In genomic region chr12:80017261-80017870, GRCh38 we compare ENCODE assay signal across 25 cellular contexts.
DNase-seq lines count a peak whose midpoint lies in the region; ATAC-seq and TF ChIP-seq lines count a peak whose summit lies in the region.
"Had no signal": no experiment of that assay in that cellular context is flagged by ENCODE, and none has a peak within 500 bp of the region (broad histone marks: within the 10 kb centered on the region; RNA-seq: fewer than 3 reads in every experiment).

No MANE protein-coding gene starts in this region.

- H3K27me3 ChIP-seq in SK-N-SH (ENCODE audit: insufficient read depth) (no peaks in the 10 kb centered on the region), esophagus squamous epithelium (no peaks in the 10 kb centered on the region), aorta (ENCODE audit: control insufficient read depth in 1 of 2, insufficient read depth in 2 of 2, low read length in 1 of 2) (no peaks in the 10 kb centered on the region)
- H3K27me3 ChIP-seq: BLaER1 treated with 17β-estradiol and CSF1 and Interleukin-3, amounts not matched to agents 10 nM and 100 nM; ovary; right atrium auricular region had no signal

- H3K36me3 Mint-ChIP-seq in neural crest cell (ENCODE audit: low read depth) = no peaks in the 10 kb centered on the region
- peaks cover 2 to 5% of the 10 kb centered on the region in 2 donors for H3K36me3 Mint-ChIP-seq in activated T-cell treated with anti-CD3 and anti-CD28 coated beads, Interleukin-2, amount 50 U/mL, for 72 hours (ENCODE audit: insufficient read depth in 2 of 2)
- H3K36me3 Mint-ChIP-seq: brain; naive thymus-derived CD4-positive, alpha-beta T cell; type B pancreatic cell had no signal

- TF ChIP-seq CTCF in SK-N-SH (IDR thresholded peaks at IDR 0.05) = no peak
- TF ChIP-seq CTCF in esophagus squamous epithelium (IDR thresholded peaks at IDR 0.05) = no peak
- TF ChIP-seq CTCF in neural crest cell (conservative IDR thresholded peaks at IDR 0.05) = no peak

- peak overlapping the region; percentile 46; the same call in 1 of the 2 replicates for H3K4me2 ChIP-seq in SK-N-SH
- H3K4me2 ChIP-seq: BLaER1 treated with 17β-estradiol and CSF1 and Interleukin-3, amounts not matched to agents 10 nM and 100 nM; KMS-11 had no signal

- peak overlapping the region; percentile 28 for H3K4me3 Mint-ChIP-seq in neural crest cell
- H3K4me3 Mint-ChIP-seq in activated T-cell treated with anti-CD3 and anti-CD28 coated beads, Interleukin-2, amount 50 U/mL, for 72 hours = no peak overlapping the region
- H3K4me3 Mint-ChIP-seq: activated CD8-positive, alpha-beta T cell treated with anti-CD3 and anti-CD28 coated beads, Interleukin-2, amount 10 ng/mL, durations not matched to agents 7 days and 5 days; activated naive CD8-positive, alpha-beta T cell treated with anti-CD3 and anti-CD28 coated beads, Interleukin-2, amount 50 U/mL, for 24 hours; naive thymus-derived CD4-positive, alpha-beta T cell; T-helper 1 cell treated with Interleukin-12 subunit alpha and Interleukin-12 subunit beta and Interleukin-4 antibody, amounts not matched to agents 30 μg/mL and 1 μg/mL, for 36 hours; type B pancreatic cell had no signal

- no peaks in the 10 kb centered on the region for H3K9me2 ChIP-seq in SK-N-SH

- CTCF ChIA-PET in SK-N-SH (lab: Yijun Ruan, JAX) = no interaction called here

- TF ChIP-seq EP300 in SK-N-SH (IDR thresholded peaks at IDR 0.05; ENCODE audit: borderline replicate concordance in 1 of 2, low read depth in 1 of 2, low read length in 1 of 2) = no peak

- H3K79me2 ChIP-seq in SK-N-SH (ENCODE audit: insufficient read depth) = no peaks in the 10 kb centered on the region

- DNase-seq in SK-N-SH (no peak), esophagus squamous epithelium (lab: John Stamatoyannopoulos, UW) (no peak), neural crest cell (ENCODE audit: low read depth, low spot score) (no peak), aorta (no peak)
- DNase-seq in activated T-cell treated with anti-CD3 and anti-CD28 coated beads, Interleukin-2, amount 50 U/mL, for 72 hours = no peak
- DNase-seq: activated CD4-positive, CD25-positive, alpha-beta regulatory T cell treated with anti-CD3 and anti-CD28 coated beads, Interleukin-2, amount 50 U/mL, for 72 hours; activated CD8-positive, alpha-beta T cell treated with anti-CD3 and anti-CD28 coated beads, Interleukin-2, amount 10 ng/mL, durations not matched to agents 7 days and 5 days; activated effector memory CD4-positive, alpha-beta T cell treated with anti-CD3 and anti-CD28 coated beads, Interleukin-2, amount 50 U/mL, for 16 hours; activated naive CD8-positive, alpha-beta T cell treated with anti-CD3 and anti-CD28 coated beads, Interleukin-2, amount 50 U/mL, for 24 hours; Caco-2; naive thymus-derived CD4-positive, alpha-beta T cell; NCI-H1417 treated with DMSO at 0.1 percent for 48 hours; NCI-H2081 treated with DMSO at 0.1 percent for 48 hours; NCI-H345; NCI-H774; ovary; stimulated activated CD4-positive, alpha-beta T cell treated with anti-CD3 and anti-CD28 coated beads, Interleukin-2, amount 100 ng/mL, for 24 hours had no signal

- TF ChIP-seq POLR2A in esophagus squamous epithelium (IDR thresholded peaks at IDR 0.05) = no peak

- no peak for ATAC-seq in aorta (ENCODE audit: low FRiP score)
- no peak for ATAC-seq in HG03139 (IDR thresholded peaks at IDR 0.05; ENCODE audit: unreplicated experiment)
- ATAC-seq in activated T-cell treated with anti-CD3 and anti-CD28 coated beads, Interleukin-2, amount 50 U/mL, for 72 hours (replicated peaks in 1 of 2) = no peak
- ATAC-seq in GM18520 (IDR thresholded peaks at IDR 0.05; ENCODE audit: unreplicated experiment) = no peak
- ATAC-seq: activated CD8-positive, alpha-beta T cell treated with anti-CD3 and anti-CD28 coated beads, Interleukin-2, amount 10 ng/mL, durations not matched to agents 7 days and 5 days; activated naive CD8-positive, alpha-beta T cell treated with anti-CD3 and anti-CD28 coated beads, Interleukin-2, amount 50 U/mL, for 24 hours; naive thymus-derived CD4-positive, alpha-beta T cell had no signal

- no peaks in the 10 kb centered on the region for H4K20me1 ChIP-seq in SK-N-SH (ENCODE audit: insufficient read depth)
- H4K20me1 ChIP-seq: BLaER1 treated with 17β-estradiol and CSF1 and Interleukin-3, amounts not matched to agents 10 nM and 100 nM had no signal

- TF ChIP-seq RAD21 in SK-N-SH (IDR thresholded peaks at IDR 0.05; ENCODE audit: low read length) = no peak

- H3F3A ChIP-seq in SK-N-SH (replicated peaks; ENCODE audit: insufficient read depth) = peaks cover 3% of the 10 kb centered on the region

- H3K9ac ChIP-seq in SK-N-SH = no peak overlapping the region; the same call in 1 of the 2 replicates
- H3K9ac ChIP-seq: BLaER1 treated with 17β-estradiol and CSF1 and Interleukin-3, amounts not matched to agents 10 nM and 100 nM; KMS-11 had no signal

- H3K27ac Mint-ChIP-seq in neural crest cell (ENCODE audit: unreplicated experiment) = peak overlapping the region; percentile 61
- no peak overlapping the region for H3K27ac Mint-ChIP-seq in activated T-cell treated with anti-CD3 and anti-CD28 coated beads, Interleukin-2, amount 50 U/mL, for 72 hours
- H3K27ac Mint-ChIP-seq: activated CD8-positive, alpha-beta T cell treated with anti-CD3 and anti-CD28 coated beads, Interleukin-2, amount 10 ng/mL, durations not matched to agents 7 days and 5 days; activated naive CD8-positive, alpha-beta T cell treated with anti-CD3 and anti-CD28 coated beads, Interleukin-2, amount 50 U/mL, for 24 hours; naive thymus-derived CD4-positive, alpha-beta T cell; T-helper 1 cell treated with Interleukin-12 subunit alpha and Interleukin-12 subunit beta and Interleukin-4 antibody, amounts not matched to agents 30 μg/mL and 1 μg/mL, for 36 hours; type B pancreatic cell had no signal

- WGBS in SK-N-SH (ENCODE audit: low lambda C conversion rate) = 81% methylated on average over 1 of the region's 1 CpG
- 20 to 47% methylated on average over 1 of the region's 1 CpG for WGBS in esophagus squamous epithelium, 2 donors
- 3 to 10% methylated on average over 1 of the region's 1 CpG for WGBS in aorta, 2 donors

- no peaks in the 10 kb centered on the region for H3K27me3 Mint-ChIP-seq in neural crest cell (ENCODE audit: low read depth)
- peaks cover 7% of the 10 kb centered on the region for H3K27me3 Mint-ChIP-seq in activated T-cell treated with anti-CD3 and anti-CD28 coated beads, Interleukin-2, amount 50 U/mL, for 72 hours (ENCODE audit: low read depth)
- H3K27me3 Mint-ChIP-seq: brain, type B pancreatic cell had no signal

- H3K4me1 Mint-ChIP-seq in neural crest cell = peaks cover 32% of the 10 kb centered on the region
- H3K4me1 Mint-ChIP-seq in activated T-cell treated with anti-CD3 and anti-CD28 coated beads, Interleukin-2, amount 50 U/mL, for 72 hours (ENCODE audit: low read depth) = no peaks in the 10 kb centered on the region
- H3K4me1 Mint-ChIP-seq: activated naive CD8-positive, alpha-beta T cell treated with anti-CD3 and anti-CD28 coated beads, Interleukin-2, amount 50 U/mL, for 24 hours; naive thymus-derived CD4-positive, alpha-beta T cell had no signal

- peaks cover 2% of the 10 kb centered on the region for H3K9me3 Mint-ChIP-seq in neural crest cell
- H3K9me3 Mint-ChIP-seq in activated T-cell treated with anti-CD3 and anti-CD28 coated beads, Interleukin-2, amount 50 U/mL, for 72 hours = peaks cover 0 to 4% of the 10 kb centered on the region in 2 donors
- H3K9me3 Mint-ChIP-seq: activated naive CD8-positive, alpha-beta T cell treated with anti-CD3 and anti-CD28 coated beads, Interleukin-2, amount 50 U/mL, for 24 hours; T-helper 1 cell treated with Interleukin-12 subunit alpha and Interleukin-12 subunit beta and Interleukin-4 antibody, amounts not matched to agents 30 μg/mL and 1 μg/mL, for 36 hours; type B pancreatic cell had no signal

- peak overlapping the region; percentile 86; the same call in 1 of the 2 replicates for H2AFZ ChIP-seq in SK-N-SH (ENCODE audit: low read depth)

- H3K27ac ChIP-seq in SK-N-SH (ENCODE audit: low read depth in 2 of 2, low read length in 1 of 2) (peak overlapping the region in 1 of 2 experiments; percentile 32; a peak in 3 of 4 replicates), esophagus squamous epithelium (peak overlapping the region in 3 of 4 donors; percentile 46 to 60 (median 58)), aorta (ENCODE audit: low read depth in 1 of 2, low read length in 2 of 2) (peak overlapping the region; percentile 68 to 87)
- H3K27ac ChIP-seq: BLaER1 treated with 17β-estradiol and CSF1 and Interleukin-3, amounts not matched to agents 10 nM and 100 nM; KMS-11; ovary; right atrium auricular region had no signal

- H3K4me3 ChIP-seq in SK-N-SH (ENCODE audit: low read depth in 2 of 2, low read length in 1 of 2) (no peak overlapping the region), esophagus squamous epithelium (no peak overlapping the region), aorta (ENCODE audit: low read length in 2 of 2) (no peak overlapping the region)
- H3K4me3 ChIP-seq: BLaER1 treated with 17β-estradiol and CSF1 and Interleukin-3, amounts not matched to agents 10 nM and 100 nM; ovary; right atrium auricular region had no signal

- intact Hi-C loops in esophagus squamous epithelium (cut with DNase I) = no loop called here
- intact Hi-C loops in aorta (cut with DNase I) = no loop called here

- peaks cover 0 to 3% of the 10 kb centered on the region in 2 experiments; a peak in 2 of 4 replicates for H3K4me1 ChIP-seq in SK-N-SH (ENCODE audit: control insufficient read depth in 1 of 2, insufficient read depth in 2 of 2, low read depth in 1 of 2, low read length in 1 of 2)
- H3K4me1 ChIP-seq in esophagus squamous epithelium = no peaks in the 10 kb centered on the region
- peaks cover 0 to 5% of the 10 kb centered on the region in 2 donors for H3K4me1 ChIP-seq in aorta (ENCODE audit: control insufficient read depth in 1 of 2, insufficient read depth in 2 of 2, low read length in 2 of 2)
- H3K4me1 ChIP-seq: BLaER1 treated with 17β-estradiol and CSF1 and Interleukin-3, amounts not matched to agents 10 nM and 100 nM; Caco-2; right atrium auricular region had no signal

- no peaks in the 10 kb centered on the region for H3K36me3 ChIP-seq in SK-N-SH (replicated peaks in 1 of 2; ENCODE audit: control insufficient read depth in 1 of 2, insufficient read depth in 2 of 2, low read length in 1 of 2)
- no peaks in the 10 kb centered on the region for H3K36me3 ChIP-seq in esophagus squamous epithelium
- H3K36me3 ChIP-seq in aorta (ENCODE audit: control insufficient read depth in 1 of 2, insufficient read depth in 2 of 2, low read length in 1 of 2) = no peaks in the 10 kb centered on the region
- H3K36me3 ChIP-seq: BLaER1 treated with 17β-estradiol and CSF1 and Interleukin-3, amounts not matched to agents 10 nM and 100 nM; ovary; right atrium auricular region had no signal

- POLR2A ChIA-PET in SK-N-SH (lab: Yijun Ruan, JAX) = no interaction called here

- H3K9me3 ChIP-seq in SK-N-SH = peaks cover 8% of the 10 kb centered on the region; the same call in 1 of the 2 replicates
- no peaks in the 10 kb centered on the region for H3K9me3 ChIP-seq in esophagus squamous epithelium
- H3K9me3 ChIP-seq in aorta (ENCODE audit: control insufficient read depth, low read length) = peaks cover 3% of the 10 kb centered on the region
- H3K9me3 ChIP-seq: ovary had no signal

TF ChIP-seq in SK-N-SH, 30 proteins besides CTCF, POLR2A, EP300 and RAD21 (continues in another document):
- no peak for TF ChIP-seq MXI1 (IDR thresholded peaks at IDR 0.05; ENCODE audit: low read depth, low read length)
- no peak for TF ChIP-seq SIN3A (IDR thresholded peaks at IDR 0.05; ENCODE audit: borderline replicate concordance, low read depth, low read length)
